In genomic region chr16:2776500-2777139, GRCh38 we compare ENCODE assay signal across 1 cellular context.
TF ChIP-seq lines count a peak whose summit lies in the region.

No MANE protein-coding gene starts in this region.

TF ChIP-seq in GM12878, 131 proteins besides CTCF, POLR2A, EP300 and RAD21 (continued from another document):
- TF ChIP-seq, protein P1, sequence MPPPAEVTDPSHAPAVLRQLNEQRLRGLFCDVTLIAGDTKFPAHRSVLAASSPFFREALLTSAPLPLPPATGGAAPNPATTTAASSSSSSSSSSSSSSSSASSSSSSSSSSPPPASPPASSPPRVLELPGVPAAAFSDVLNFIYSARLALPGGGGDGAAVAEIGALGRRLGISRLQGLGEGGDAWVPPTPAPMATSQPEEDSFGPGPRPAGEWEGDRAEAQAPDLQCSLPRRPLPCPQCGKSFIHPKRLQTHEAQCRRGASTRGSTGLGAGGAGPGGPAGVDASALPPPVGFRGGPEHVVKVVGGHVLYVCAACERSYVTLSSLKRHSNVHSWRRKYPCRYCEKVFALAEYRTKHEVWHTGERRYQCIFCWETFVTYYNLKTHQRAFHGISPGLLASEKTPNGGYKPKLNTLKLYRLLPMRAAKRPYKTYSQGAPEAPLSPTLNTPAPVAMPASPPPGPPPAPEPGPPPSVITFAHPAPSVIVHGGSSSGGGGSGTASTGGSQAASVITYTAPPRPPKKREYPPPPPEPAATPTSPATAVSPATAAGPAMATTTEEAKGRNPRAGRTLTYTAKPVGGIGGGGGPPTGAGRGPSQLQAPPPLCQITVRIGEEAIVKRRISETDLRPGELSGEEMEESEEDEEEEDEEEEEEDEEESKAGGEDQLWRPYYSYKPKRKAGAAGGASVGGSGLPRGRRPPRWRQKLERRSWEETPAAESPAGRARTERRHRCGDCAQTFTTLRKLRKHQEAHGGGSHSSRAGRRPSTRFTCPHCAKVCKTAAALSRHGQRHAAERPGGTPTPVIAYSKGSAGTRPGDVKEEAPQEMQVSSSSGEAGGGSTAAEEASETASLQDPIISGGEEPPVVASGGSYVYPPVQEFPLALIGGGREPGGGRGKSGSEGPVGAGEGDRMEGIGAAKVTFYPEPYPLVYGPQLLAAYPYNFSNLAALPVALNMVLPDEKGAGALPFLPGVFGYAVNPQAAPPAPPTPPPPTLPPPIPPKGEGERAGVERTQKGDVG (CRISPR knock-in tag; IDR thresholded peaks at IDR 0.05) = no peak
- TF ChIP-seq GATAD2B (conservative IDR thresholded peaks at IDR 0.05; ENCODE audit: low read depth) (no peak), LARP7 (IDR thresholded peaks at IDR 0.05) (peak; percentile 30; the same call in 1 of the 2 replicates), ZNF384 (IDR thresholded peaks at IDR 0.05; ENCODE audit: borderline replicate concordance, low read depth, low read length) (no peak), FOXK2 (IDR thresholded peaks at IDR 0.05) (no peak; the same call in 1 of the 2 replicates), CHD1 (IDR thresholded peaks at IDR 0.05; ENCODE audit: low read depth, low read length) (no peak), SMAD1 (IDR thresholded peaks at IDR 0.05; ENCODE audit: low read depth, partially characterized antibody) (no peak), CBX3 (IDR thresholded peaks at IDR 0.05; ENCODE audit: borderline replicate concordance, low read depth) (no peak), MYC (IDR thresholded peaks at IDR 0.05; ENCODE audit: insufficient read depth, insufficient read length, insufficient replicate concordance, low read length, severe bottlenecking) (no peak), BMI1 (IDR thresholded peaks at IDR 0.05; ENCODE audit: borderline replicate concordance) (no peak), IKZF2 (IDR thresholded peaks at IDR 0.05) (no peak), ESRRA (IDR thresholded peaks at IDR 0.05; ENCODE audit: low read length) (no peak), MTA3 (IDR thresholded peaks at IDR 0.05; ENCODE audit: borderline replicate concordance, low read length) (no peak), YBX1 (IDR thresholded peaks at IDR 0.05) (no peak), MYB (IDR thresholded peaks at IDR 0.05; ENCODE audit: borderline replicate concordance, low read depth, low read length) (no peak), RB1 (IDR thresholded peaks at IDR 0.05; ENCODE audit: borderline replicate concordance) (0 out of 2 replicates have a peak, but pooled peaks have one; percentile 39), NR2F1 (conservative IDR thresholded peaks at IDR 0.05) (0 out of 2 replicates have a peak, but pooled peaks have one; percentile 15), ZNF274 (IDR thresholded peaks at IDR 0.05; ENCODE audit: insufficient read depth, insufficient read length) (no peak), RBBP5 (conservative IDR thresholded peaks at IDR 0.05) (no peak), TCF7 (IDR thresholded peaks at IDR 0.05; ENCODE audit: borderline replicate concordance) (no peak), POLR2AphosphoS5 (IDR thresholded peaks at IDR 0.05; ENCODE audit: low read length) (no peak), JUNB (IDR thresholded peaks at IDR 0.05) (no peak), SUZ12 (IDR thresholded peaks at IDR 0.05; ENCODE audit: unreplicated experiment) (no peak), BHLHE40 (IDR thresholded peaks at IDR 0.05; ENCODE audit: borderline replicate concordance in 1 of 2, low read depth in 2 of 2, low read length in 1 of 2) (peak in 1 of 2 experiments; percentile 71; a peak in 2 of 4 replicates), TBL1XR1 (IDR thresholded peaks at IDR 0.05; ENCODE audit: low read depth, low read length) (no peak), ATF3 (IDR thresholded peaks at IDR 0.05; ENCODE audit: borderline replicate concordance, extremely low read depth, low read depth, low read length) (no peak), RUNX3 (IDR thresholded peaks at IDR 0.05; ENCODE audit: low read length) (0 out of 2 replicates have a peak, but pooled peaks have one; percentile 10), ZNF24 (IDR thresholded peaks at IDR 0.05) (no peak), STAT1 (conservative IDR thresholded peaks at IDR 0.05) (no peak), ZNF217 (IDR thresholded peaks at IDR 0.05) (no peak), NR2C1 (IDR thresholded peaks at IDR 0.05) (no peak), MEF2B (IDR thresholded peaks at IDR 0.05; ENCODE audit: partially characterized antibody, poor library complexity, severe bottlenecking) (no peak)
- TF ChIP-seq, protein P2, sequence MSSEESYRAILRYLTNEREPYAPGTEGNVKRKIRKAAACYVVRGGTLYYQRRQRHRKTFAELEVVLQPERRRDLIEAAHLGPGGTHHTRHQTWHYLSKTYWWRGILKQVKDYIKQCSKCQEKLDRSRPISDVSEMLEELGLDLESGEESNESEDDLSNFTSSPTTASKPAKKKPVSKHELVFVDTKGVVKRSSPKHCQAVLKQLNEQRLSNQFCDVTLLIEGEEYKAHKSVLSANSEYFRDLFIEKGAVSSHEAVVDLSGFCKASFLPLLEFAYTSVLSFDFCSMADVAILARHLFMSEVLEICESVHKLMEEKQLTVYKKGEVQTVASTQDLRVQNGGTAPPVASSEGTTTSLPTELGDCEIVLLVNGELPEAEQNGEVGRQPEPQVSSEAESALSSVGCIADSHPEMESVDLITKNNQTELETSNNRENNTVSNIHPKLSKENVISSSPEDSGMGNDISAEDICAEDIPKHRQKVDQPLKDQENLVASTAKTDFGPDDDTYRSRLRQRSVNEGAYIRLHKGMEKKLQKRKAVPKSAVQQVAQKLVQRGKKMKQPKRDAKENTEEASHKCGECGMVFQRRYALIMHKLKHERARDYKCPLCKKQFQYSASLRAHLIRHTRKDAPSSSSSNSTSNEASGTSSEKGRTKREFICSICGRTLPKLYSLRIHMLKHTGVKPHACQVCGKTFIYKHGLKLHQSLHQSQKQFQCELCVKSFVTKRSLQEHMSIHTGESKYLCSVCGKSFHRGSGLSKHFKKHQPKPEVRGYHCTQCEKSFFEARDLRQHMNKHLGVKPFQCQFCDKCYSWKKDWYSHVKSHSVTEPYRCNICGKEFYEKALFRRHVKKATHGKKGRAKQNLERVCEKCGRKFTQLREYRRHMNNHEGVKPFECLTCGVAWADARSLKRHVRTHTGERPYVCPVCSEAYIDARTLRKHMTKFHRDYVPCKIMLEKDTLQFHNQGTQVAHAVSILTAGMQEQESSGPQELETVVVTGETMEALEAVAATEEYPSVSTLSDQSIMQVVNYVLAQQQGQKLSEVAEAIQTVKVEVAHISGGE (CRISPR knock-in tag; IDR thresholded peaks at IDR 0.05) = no peak
- TF ChIP-seq, protein P3, sequence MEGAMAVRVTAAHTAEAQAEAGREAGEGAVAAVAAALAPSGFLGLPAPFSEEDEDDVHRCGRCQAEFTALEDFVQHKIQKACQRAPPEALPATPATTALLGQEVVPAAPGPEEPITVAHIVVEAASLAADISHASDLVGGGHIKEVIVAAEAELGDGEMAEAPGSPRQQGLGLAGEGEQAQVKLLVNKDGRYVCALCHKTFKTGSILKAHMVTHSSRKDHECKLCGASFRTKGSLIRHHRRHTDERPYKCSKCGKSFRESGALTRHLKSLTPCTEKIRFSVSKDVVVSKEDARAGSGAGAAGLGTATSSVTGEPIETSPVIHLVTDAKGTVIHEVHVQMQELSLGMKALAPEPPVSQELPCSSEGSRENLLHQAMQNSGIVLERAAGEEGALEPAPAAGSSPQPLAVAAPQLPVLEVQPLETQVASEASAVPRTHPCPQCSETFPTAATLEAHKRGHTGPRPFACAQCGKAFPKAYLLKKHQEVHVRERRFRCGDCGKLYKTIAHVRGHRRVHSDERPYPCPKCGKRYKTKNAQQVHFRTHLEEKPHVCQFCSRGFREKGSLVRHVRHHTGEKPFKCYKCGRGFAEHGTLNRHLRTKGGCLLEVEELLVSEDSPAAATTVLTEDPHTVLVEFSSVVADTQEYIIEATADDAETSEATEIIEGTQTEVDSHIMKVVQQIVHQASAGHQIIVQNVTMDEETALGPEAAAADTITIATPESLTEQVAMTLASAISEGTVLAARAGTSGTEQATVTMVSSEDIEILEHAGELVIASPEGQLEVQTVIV (IDR thresholded peaks at IDR 0.05; ENCODE audit: borderline replicate concordance, partially characterized antibody) = no peak
- TF ChIP-seq, protein P4, sequence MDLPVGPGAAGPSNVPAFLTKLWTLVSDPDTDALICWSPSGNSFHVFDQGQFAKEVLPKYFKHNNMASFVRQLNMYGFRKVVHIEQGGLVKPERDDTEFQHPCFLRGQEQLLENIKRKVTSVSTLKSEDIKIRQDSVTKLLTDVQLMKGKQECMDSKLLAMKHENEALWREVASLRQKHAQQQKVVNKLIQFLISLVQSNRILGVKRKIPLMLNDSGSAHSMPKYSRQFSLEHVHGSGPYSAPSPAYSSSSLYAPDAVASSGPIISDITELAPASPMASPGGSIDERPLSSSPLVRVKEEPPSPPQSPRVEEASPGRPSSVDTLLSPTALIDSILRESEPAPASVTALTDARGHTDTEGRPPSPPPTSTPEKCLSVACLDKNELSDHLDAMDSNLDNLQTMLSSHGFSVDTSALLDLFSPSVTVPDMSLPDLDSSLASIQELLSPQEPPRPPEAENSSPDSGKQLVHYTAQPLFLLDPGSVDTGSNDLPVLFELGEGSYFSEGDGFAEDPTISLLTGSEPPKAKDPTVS (IDR thresholded peaks at IDR 0.05; ENCODE audit: low read depth, low read length) = no peak
- TF ChIP-seq, protein P5, sequence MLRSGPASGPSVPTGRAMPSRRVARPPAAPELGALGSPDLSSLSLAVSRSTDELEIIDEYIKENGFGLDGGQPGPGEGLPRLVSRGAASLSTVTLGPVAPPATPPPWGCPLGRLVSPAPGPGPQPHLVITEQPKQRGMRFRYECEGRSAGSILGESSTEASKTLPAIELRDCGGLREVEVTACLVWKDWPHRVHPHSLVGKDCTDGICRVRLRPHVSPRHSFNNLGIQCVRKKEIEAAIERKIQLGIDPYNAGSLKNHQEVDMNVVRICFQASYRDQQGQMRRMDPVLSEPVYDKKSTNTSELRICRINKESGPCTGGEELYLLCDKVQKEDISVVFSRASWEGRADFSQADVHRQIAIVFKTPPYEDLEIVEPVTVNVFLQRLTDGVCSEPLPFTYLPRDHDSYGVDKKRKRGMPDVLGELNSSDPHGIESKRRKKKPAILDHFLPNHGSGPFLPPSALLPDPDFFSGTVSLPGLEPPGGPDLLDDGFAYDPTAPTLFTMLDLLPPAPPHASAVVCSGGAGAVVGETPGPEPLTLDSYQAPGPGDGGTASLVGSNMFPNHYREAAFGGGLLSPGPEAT (IDR thresholded peaks at IDR 0.05; ENCODE audit: low read depth) = no peak
